In genomic region chr2:60806988-60807681, GRCh38 we compare ENCODE assay signal across 8 cellular contexts. TPM values are rescaled to one million over a fixed set of nuclear protein-coding genes. Genes with fewer than 3 reads are reported as not detected.
DNase-seq lines count a peak whose midpoint lies in the region; ATAC-seq and TF ChIP-seq lines count a peak whose summit lies in the region.

No MANE protein-coding gene starts in this region.

- H3K14ac ChIP-seq in H9 (ENCODE audit: insufficient read depth, low read length): no peak overlapping the region

- TF ChIP-seq CTCF in H9 (conservative IDR thresholded peaks at IDR 0.05) (no peak), MM.1S (IDR thresholded peaks at IDR 0.05; ENCODE audit: low read length) (no peak), activated B cell treated with CpG ODN at 0.5 μM for 24 hours (IDR thresholded peaks at IDR 0.05) (no peak), fibroblast of mammary gland (conservative IDR thresholded peaks at IDR 0.05; ENCODE audit: control insufficient read depth, insufficient read depth, low read depth, low read length) (no peak)

- no peak for TF ChIP-seq POLR2A in GM18505 (IDR thresholded peaks at IDR 0.05; ENCODE audit: borderline replicate concordance, extremely low read depth, insufficient read depth, insufficient read length)

- H3K79me2 ChIP-seq in H9 (ENCODE audit: insufficient read depth, low read length) (no peaks in the 10 kb centered on the region), MM.1S (ENCODE audit: low read length) (no peaks in the 10 kb centered on the region)

- H4K20me1 ChIP-seq in H9 (ENCODE audit: control insufficient read depth, insufficient read depth, insufficient read length): no peaks in the 10 kb centered on the region
- H4K20me1 ChIP-seq in MM.1S (ENCODE audit: insufficient read depth, low read length): no peaks in the 10 kb centered on the region

- WGBS in H9 (ENCODE audit: extremely low coverage, insufficient read length, low lambda C conversion rate): no CpG with 5 or more reads among the region's 6 CpGs

- H4K8ac ChIP-seq in H9 (replicated peaks; ENCODE audit: insufficient read length, low read depth, low read length): no peak overlapping the region

- H3K9ac ChIP-seq in H9 (ENCODE audit: extremely low read depth, insufficient read length, low read length): no peak overlapping the region
- H3K9ac ChIP-seq in MM.1S (ENCODE audit: low read length): no peak overlapping the region

- H3K36me3 ChIP-seq in MM.1S (replicated peaks; ENCODE audit: insufficient read depth, low read length): no peaks in the 10 kb centered on the region

- no peak overlapping the region for H2BK5ac ChIP-seq in H9 (ENCODE audit: insufficient read length, low read length)

- no peak overlapping the region for H3K4me2 ChIP-seq in H9 (ENCODE audit: insufficient read depth, insufficient read length, low read length)
- H3K4me2 ChIP-seq in MM.1S (ENCODE audit: low read depth, low read length): no peak overlapping the region

- peaks cover 16 to 23% of the 10 kb centered on the region in 2 experiments for H3K4me1 Mint-ChIP-seq in H9
- H3K4me1 Mint-ChIP-seq in activated B cell treated with CpG ODN at 0.5 μM for 24 hours: peaks cover 54% of the 10 kb centered on the region

- no peak overlapping the region for H3K4me3 Mint-ChIP-seq in H9
- H3K4me3 Mint-ChIP-seq in activated B cell treated with CpG ODN at 0.5 μM for 24 hours: peak overlapping the region; percentile 59

- no peaks in the 10 kb centered on the region; a peak in 1 of 5 replicates for H3K9me3 Mint-ChIP-seq in H9
- H3K9me3 Mint-ChIP-seq in activated B cell treated with CpG ODN at 0.5 μM for 24 hours: no peaks in the 10 kb centered on the region

- DNase-seq in H9: no peak
- DNase-seq in MM.1S: peak; percentile 17
- DNase-seq in activated B cell treated with CpG ODN at 0.5 μM for 24 hours: peak; percentile 34
- DNase-seq in fibroblast of mammary gland (ENCODE audit: low read depth): peak; percentile 84
- peak; percentile 63 for DNase-seq in stimulated activated CD4-positive, alpha-beta T cell treated with anti-CD3 and anti-CD28 coated beads, Interleukin-4, amount 100 ng/mL, for 1 hour
- DNase-seq in left colon: no peak
- DNase-seq in T-helper 9 cell: no peak

- H3K23me2 ChIP-seq in H9 (ENCODE audit: insufficient read length, low read depth, low read length, poor library complexity, severe bottlenecking): no peaks in the 10 kb centered on the region

- no peaks in the 10 kb centered on the region for H3K9me2 ChIP-seq in MM.1S (replicated peaks; ENCODE audit: insufficient read depth, low read length)

- no peak overlapping the region for H2BK12ac ChIP-seq in H9 (ENCODE audit: insufficient read length, low read depth, low read length)

- no peaks in the 10 kb centered on the region for H3K79me1 ChIP-seq in H9 (ENCODE audit: insufficient read depth, low read depth, low read length, poor library complexity, severe bottlenecking)

- H2BK120ac ChIP-seq in H9 (ENCODE audit: low read depth, low read length, poor library complexity, severe bottlenecking): no peak overlapping the region

- ATAC-seq in GM18505 (IDR thresholded peaks at IDR 0.05; ENCODE audit: unreplicated experiment) (peak; percentile 82), activated B cell treated with CpG ODN at 0.5 μM for 24 hours (ENCODE audit: low read depth) (peak; percentile 93), left colon (no peak)

- H3K4ac ChIP-seq in H9 (ENCODE audit: low read depth, low read length): no peak overlapping the region

- no peak overlapping the region for H2AFZ ChIP-seq in H9 (ENCODE audit: low read length)
- no peak overlapping the region for H2AFZ ChIP-seq in MM.1S (ENCODE audit: low read length)

- H3K36me3 Mint-ChIP-seq in H9 (ENCODE audit: insufficient read depth in 1 of 3, low read depth in 3 of 3): no peaks in the 10 kb centered on the region
- peaks cover 13% of the 10 kb centered on the region for H3K36me3 Mint-ChIP-seq in activated B cell treated with CpG ODN at 0.5 μM for 24 hours (ENCODE audit: low read depth)

- no peak overlapping the region for H3K27ac ChIP-seq in H9 (ENCODE audit: insufficient read length, low read depth, low read length)
- no peak overlapping the region for H3K27ac ChIP-seq in MM.1S (ENCODE audit: low read length)

- H3F3A ChIP-seq in MM.1S (ENCODE audit: insufficient read depth, low read length): no peaks in the 10 kb centered on the region

- POLR2A ChIA-PET in activated B cell treated with CpG ODN at 0.5 μM for 24 hours (lab: Charles Lee): interaction anchor here (0.6 to 5.5 kb wide), 21 partner anchors 9 to 731 kb away, joined by 3 to 162 read pairs (median 8); partner anchors contain the start of genes REL and XPO1

- no peak overlapping the region for H3K56ac ChIP-seq in H9 (ENCODE audit: insufficient read length, low read depth, low read length)

- H2BK20ac ChIP-seq in H9 (ENCODE audit: low read depth, low read length, poor library complexity, severe bottlenecking): no peak overlapping the region

- no peak overlapping the region for H4K5ac ChIP-seq in H9 (ENCODE audit: insufficient read length, low read depth, low read length)

- no peak overlapping the region for H2AK5ac ChIP-seq in H9 (ENCODE audit: insufficient read length, low read length)

- no peak overlapping the region for H2BK15ac ChIP-seq in H9 (ENCODE audit: low read depth, low read length)

- H3K4me3 ChIP-seq in MM.1S (ENCODE audit: low read length) (no peak overlapping the region), fibroblast of mammary gland (ENCODE audit: control insufficient read depth, low read depth, low read length) (no peak overlapping the region)

- H3K27me3 Mint-ChIP-seq in H9 (ENCODE audit: low read depth): peaks cover 2% of the 10 kb centered on the region; the same call in 1 of the 2 replicates
- no peaks in the 10 kb centered on the region for H3K27me3 Mint-ChIP-seq in activated B cell treated with CpG ODN at 0.5 μM for 24 hours

- CTCF ChIA-PET in activated B cell treated with CpG ODN at 0.5 μM for 24 hours (lab: Charles Lee): interaction anchor here (0.9 to 4.3 kb wide), 5 partner anchors 11 to 192 kb away, joined by 3 to 39 read pairs (median 6); partner anchors contain the start of gene REL

- H3K27ac Mint-ChIP-seq in H9: peak overlapping the region in 2 of 3 experiments; percentile 19 to 56; a peak in 2 of 7 replicates
- peak overlapping the region; percentile 93 for H3K27ac Mint-ChIP-seq in activated B cell treated with CpG ODN at 0.5 μM for 24 hours

- no peak overlapping the region for H4K91ac ChIP-seq in H9 (ENCODE audit: insufficient read length, low read depth, low read length)

- H3K27me3 ChIP-seq in H9 (ENCODE audit: insufficient read depth, low read length) (no peaks in the 10 kb centered on the region), MM.1S (replicated peaks; ENCODE audit: insufficient read depth, low read length) (no peaks in the 10 kb centered on the region)

- H3K9me3 ChIP-seq in H9 (ENCODE audit: control insufficient read depth, low read depth, low read length) (no peaks in the 10 kb centered on the region), MM.1S (replicated peaks; ENCODE audit: insufficient read depth, low read length) (no peaks in the 10 kb centered on the region)

- intact Hi-C loops in activated B cell treated with CpG ODN at 0.5 μM for 24 hours (cut with micrococcal nuclease) (loop anchor here (1.0 kb wide), 7 partner anchors 11 to 186 kb away; partner anchors contain the start of gene REL), left colon (cut with DNase I, micrococcal nuclease) (no loop called here)

- H3K4me1 ChIP-seq in H9 (ENCODE audit: insufficient read depth, low read length): no peaks in the 10 kb centered on the region
- peaks cover 8% of the 10 kb centered on the region; the same call in 1 of the 2 replicates for H3K4me1 ChIP-seq in MM.1S (ENCODE audit: low read length)

- no peak overlapping the region for H3T11ph ChIP-seq in H9 (ENCODE audit: low read length)

- no peak overlapping the region for H3K18ac ChIP-seq in H9 (ENCODE audit: insufficient read length, low read depth, low read length)

- no peak overlapping the region for H3K23ac ChIP-seq in H9 (ENCODE audit: insufficient read length, low read depth, low read length)

RNA-seq across cellular contexts. Expression of gene PAPOLG, which starts 51.1 kb away (rescaled TPM):
- total RNA-seq in H9 (2021): 19.2 and 21.1 TPM in 2 replicates
- 20.3 and 20.5 TPM in 2 replicates for total RNA-seq in activated B cell treated with CpG ODN at 0.5 μM for 24 hours
- 10 to 100 TPM in 1 of 2 donors, 1 to 10 TPM in 1; 9.3 to 13.5 TPM for total RNA-seq in left colon

Comparison
In these comparisons a context has a peak if more than half of its experiments do, and no peak if none do; other contexts are left out.
1. DNase-seq: peak in MM.1S (single experiment), activated B cell treated with CpG ODN at 0.5 μM for 24 hours (single experiment), fibroblast of mammary gland (single experiment) and stimulated activated CD4-positive, alpha-beta T cell treated with anti-CD3 and anti-CD28 coated beads, Interleukin-4, amount 100 ng/mL, for 1 hour (single experiment); none in H9 (single experiment), left colon (0 of 2) and T-helper 9 cell (single experiment).